6 cellular contexts compared by ENCODE assay signal in genomic region chr2:221405521-221405920, GRCh38.
"Had no signal": no experiment of that assay in that cellular context is flagged by ENCODE, and none has a peak within 500 bp of the region (broad histone marks: within the 10 kb centered on the region; RNA-seq: fewer than 3 reads in every experiment).

No MANE protein-coding gene starts in this region.

- DNase-seq: KBM-7, KG1 had no signal

- H3K4me2 ChIP-seq: KMS-11 had no signal

- ATAC-seq: K562 had no signal

- H3K27ac ChIP-seq: HL-60, KMS-11 had no signal

- H3K9ac ChIP-seq: KMS-11 had no signal

- H3K4me3 ChIP-seq: K562 had no signal

- FAIRE-seq: HTR-8/SVneo, K562 had no signal
